Comparison of ENCODE assay signal across 8 cellular contexts in genomic region chr16:3457434-3458252, GRCh38. TPM values are rescaled to one million over a fixed set of nuclear protein-coding genes. Genes with fewer than 3 reads are reported as not detected.
DNase-seq lines count a peak whose midpoint lies in the region; ATAC-seq and TF ChIP-seq lines count a peak whose summit lies in the region.

No MANE protein-coding gene starts in this region.

- peak; percentile 86 for ATAC-seq in stimulated activated naive CD8-positive, alpha-beta T cell treated with anti-CD3 and anti-CD28 coated beads, Interleukin-15, amount 100 ng/mL, for 72 hours

- H3K4me3 Mint-ChIP-seq in stimulated activated naive CD8-positive, alpha-beta T cell treated with anti-CD3 and anti-CD28 coated beads, Interleukin-15, amount 100 ng/mL, for 72 hours = peak overlapping the region; percentile 86 to 88

- TF ChIP-seq EP300 in neural cell (conservative IDR thresholded peaks at IDR 0.05; ENCODE audit: poor library complexity, severe bottlenecking) = peak; percentile 73

- peak overlapping the region; percentile 29 for H3K4me2 ChIP-seq in neural cell (ENCODE audit: low read length)

- no peaks in the 10 kb centered on the region for H3K27me3 ChIP-seq in neural cell (ENCODE audit: insufficient read depth, low read depth, low read length)

- H3K4me1 ChIP-seq in ES-I3 (ENCODE audit: insufficient read depth, low read length) = peaks cover 19% of the 10 kb centered on the region

- H3K9me3 ChIP-seq in ES-I3 (ENCODE audit: control insufficient read depth, insufficient read depth, low read length) (no peaks in the 10 kb centered on the region), neural cell (ENCODE audit: low read length) (no peaks in the 10 kb centered on the region)

- H3K4me1 Mint-ChIP-seq in stimulated activated naive CD8-positive, alpha-beta T cell treated with anti-CD3 and anti-CD28 coated beads, Interleukin-15, amount 100 ng/mL, for 72 hours = peaks cover 54% of the 10 kb centered on the region

- peaks cover 39% of the 10 kb centered on the region for H3K79me2 ChIP-seq in neural cell (replicated peaks; ENCODE audit: insufficient read depth, low read length)

- TF ChIP-seq RAD21 in neural cell (conservative IDR thresholded peaks at IDR 0.05) = peak; percentile 59

- H3K9me2 ChIP-seq in neural cell (ENCODE audit: insufficient read depth, low read length) = no peaks in the 10 kb centered on the region

- H3K4me3 ChIP-seq in fibroblast of the aortic adventitia (ENCODE audit: low read depth, low read length) (peak overlapping the region; percentile 92), neural cell (ENCODE audit: low read length) (peak overlapping the region; percentile 96)

- H3F3A ChIP-seq in neural cell (ENCODE audit: insufficient read depth, low read length, poor library complexity, severe bottlenecking) = no peaks in the 10 kb centered on the region

- peak; percentile 48 for TF ChIP-seq CTCF in fibroblast of the aortic adventitia (IDR thresholded peaks at IDR 0.05; ENCODE audit: insufficient read depth, low read length)
- TF ChIP-seq CTCF in neural cell (IDR thresholded peaks at IDR 0.05; ENCODE audit: poor library complexity, severe bottlenecking) = peak; percentile 70

- H3K27ac Mint-ChIP-seq in stimulated activated naive CD8-positive, alpha-beta T cell treated with anti-CD3 and anti-CD28 coated beads, Interleukin-15, amount 100 ng/mL, for 72 hours = peak overlapping the region; percentile 95 to 96

- H4K20me1 ChIP-seq in neural cell (ENCODE audit: insufficient read depth) = no peaks in the 10 kb centered on the region

- DNase-seq in GOT3 (lab: John Stamatoyannopoulos, UW) = peak; percentile 73
- DNase-seq in LHCN-M2 (ENCODE audit: low read depth) = peak; percentile 87
- DNase-seq in RPMI8226 = peak; percentile 97
- DNase-seq in activated effector memory CD4-positive, alpha-beta T cell treated with Interleukin-2 at 50 U/mL for 16 hours = peak; percentile 84
- DNase-seq in fibroblast of the aortic adventitia (ENCODE audit: low read depth) = peak; percentile 82
- peak; percentile 91 to 93 for DNase-seq in stimulated activated naive CD8-positive, alpha-beta T cell treated with anti-CD3 and anti-CD28 coated beads, Interleukin-15, amount 100 ng/mL, for 72 hours

- no peaks in the 10 kb centered on the region for H3K27me3 Mint-ChIP-seq in stimulated activated naive CD8-positive, alpha-beta T cell treated with anti-CD3 and anti-CD28 coated beads, Interleukin-15, amount 100 ng/mL, for 72 hours

- peak overlapping the region; percentile 40 for H2AFZ ChIP-seq in neural cell (ENCODE audit: low read depth, low read length)

- H3K9ac ChIP-seq in ES-I3 (ENCODE audit: low read depth, low read length) (peak overlapping the region; percentile 97), neural cell (ENCODE audit: low read length) (peak overlapping the region; percentile 92)

- H3K36me3 ChIP-seq in ES-I3 (ENCODE audit: insufficient read depth, low read length) (no peaks in the 10 kb centered on the region), neural cell (ENCODE audit: insufficient read depth, low read length) (no peaks in the 10 kb centered on the region)

- peak overlapping the region; percentile 90 for H3K27ac ChIP-seq in neural cell (ENCODE audit: low read length)

- H3K9me3 Mint-ChIP-seq in stimulated activated naive CD8-positive, alpha-beta T cell treated with anti-CD3 and anti-CD28 coated beads, Interleukin-15, amount 100 ng/mL, for 72 hours = no peaks in the 10 kb centered on the region

TF ChIP-seq in neural cell, 6 proteins besides CTCF, POLR2A, EP300 and RAD21:
- TF ChIP-seq POLR2AphosphoS5 (IDR thresholded peaks at IDR 0.05) (peak; percentile 89), SMC3 (conservative IDR thresholded peaks at IDR 0.05; ENCODE audit: poor library complexity) (peak; percentile 67), TAF1 (IDR thresholded peaks at IDR 0.05; ENCODE audit: low read depth) (peak; percentile 43), MXI1 (conservative IDR thresholded peaks at IDR 0.05; ENCODE audit: poor library complexity, severe bottlenecking) (peak; percentile 77), REST (IDR thresholded peaks at IDR 0.05; ENCODE audit: borderline replicate concordance) (peak; percentile 38), EZH2 (IDR thresholded peaks at IDR 0.05; ENCODE audit: borderline replicate concordance, insufficient read depth, low read length, poor library complexity, severe bottlenecking) (no peak)
TF ChIP-seq in neural cell: peak in this region for 5.

RNA-seq across cellular contexts. Expression of gene NAA60, which starts 14.2 kb away (rescaled TPM):
- total RNA-seq in LHCN-M2 (2014; rRNA removed) (10.5 and 50.2 TPM in 2 replicates), fibroblast of the aortic adventitia (ENCODE audit: low replicate concordance) (13.0 and 16.6 TPM in 2 replicates)
- 31.4 TPM for polyA plus RNA-seq in LHCN-M2 (2012)
- polyA plus RNA-seq in neural cell = 15.1 and 32.0 TPM in 2 replicates
- 22.9 and 30.7 TPM in 2 replicates for polyA minus RNA-seq in neural cell

RNA-seq across cellular contexts. Expression of gene ZNF597, which starts 14.3 kb away (rescaled TPM):
- total RNA-seq in LHCN-M2 (2014; rRNA removed) (1.9 TPM in 2 replicates), fibroblast of the aortic adventitia (ENCODE audit: low replicate concordance) (2.5 and 2.8 TPM in 2 replicates)
- 0.69 TPM for polyA plus RNA-seq in LHCN-M2 (2012)
- 1.8 and 2.0 TPM in 2 replicates for polyA plus RNA-seq in neural cell
- polyA minus RNA-seq in neural cell = 6.1 and 6.8 TPM in 2 replicates

RNA-seq across cellular contexts. Expression of gene C16orf90, which starts 37.6 kb away (rescaled TPM):
- not detected in 2 replicates for total RNA-seq in LHCN-M2 (2014; rRNA removed)
- polyA plus RNA-seq in LHCN-M2 (2012) = not detected
- not detected in 2 replicates for total RNA-seq in fibroblast of the aortic adventitia (ENCODE audit: low replicate concordance)
- not detected in 2 replicates for polyA plus RNA-seq in neural cell
- not detected in 2 replicates for polyA minus RNA-seq in neural cell

RNA-seq across cellular contexts. Expression of gene CLUAP1, which starts 43.2 kb away (rescaled TPM):
- total RNA-seq in LHCN-M2 (2014; rRNA removed) = 17.8 and 18.8 TPM in 2 replicates
- 10.0 TPM for polyA plus RNA-seq in LHCN-M2 (2012)
- total RNA-seq in fibroblast of the aortic adventitia (ENCODE audit: low replicate concordance) = 20.9 and 105 TPM in 2 replicates
- polyA plus RNA-seq in neural cell = 40.8 and 46.6 TPM in 2 replicates
- polyA minus RNA-seq in neural cell = 41.6 and 53.1 TPM in 2 replicates

RNA-seq across cellular contexts. Expression of gene ZNF174, which starts 56.6 kb away (rescaled TPM):
- total RNA-seq in LHCN-M2 (2014; rRNA removed) (10.7 and 13.4 TPM in 2 replicates), fibroblast of the aortic adventitia (ENCODE audit: low replicate concordance) (8.0 TPM in 2 replicates)
- polyA plus RNA-seq in LHCN-M2 (2012) = 6.5 TPM
- 13.0 and 14.8 TPM in 2 replicates for polyA plus RNA-seq in neural cell
- 16.3 and 21.2 TPM in 2 replicates for polyA minus RNA-seq in neural cell

Comparison
In these comparisons a context has a peak if more than half of its experiments do, and no peak if none do; other contexts are left out.
1. Peak in every context shown above with its lines: DNase-seq, ATAC-seq, H3K4me3 ChIP-seq and H3K27ac ChIP-seq.